In genomic region chr19:3136684-3137055, GRCh38 we compare ENCODE assay signal across 10 cellular contexts. TPM values are rescaled to one million over a fixed set of nuclear protein-coding genes. Genes with fewer than 3 reads are reported as not detected.
A peak's percentile ranks its signal among the peaks of the same experiment; 100 is the strongest.
DNase-seq lines count a peak whose midpoint lies in the region; ATAC-seq and TF ChIP-seq lines count a peak whose summit lies in the region.
"Had no signal": no experiment of that assay in that cellular context is flagged by ENCODE, and none has a peak within 500 bp of the region (broad histone marks: within the 10 kb centered on the region; RNA-seq: fewer than 3 reads in every experiment).

No MANE protein-coding gene starts in this region.

- H3K27ac Mint-ChIP-seq in CD8-positive, alpha-beta T cell = no peak overlapping the region
- H3K27ac Mint-ChIP-seq in naive thymus-derived CD4-positive, alpha-beta T cell = peak overlapping the region in 2 of 9 donors; percentile 74 to 85
- H3K27ac Mint-ChIP-seq in chondrocyte (ENCODE audit: unreplicated experiment) = no peak overlapping the region

- peaks cover 14% of the 10 kb centered on the region for H3K4me1 Mint-ChIP-seq in CD8-positive, alpha-beta T cell (ENCODE audit: low read depth)
- peaks cover 12 to 55% (median 14%) of the 10 kb centered on the region in 7 donors for H3K4me1 Mint-ChIP-seq in naive thymus-derived CD4-positive, alpha-beta T cell
- H3K4me1 Mint-ChIP-seq in chondrocyte (ENCODE audit: low read depth) = peaks cover 9% of the 10 kb centered on the region

- H3K9me3 Mint-ChIP-seq in CD8-positive, alpha-beta T cell = no peaks in the 10 kb centered on the region
- H3K9me3 Mint-ChIP-seq in naive thymus-derived CD4-positive, alpha-beta T cell = peaks cover 0 to 8% (median 5%) of the 10 kb centered on the region in 11 donors
- H3K9me3 Mint-ChIP-seq in chondrocyte (ENCODE audit: low read depth) = peaks cover 7% of the 10 kb centered on the region

- H3K4me3 Mint-ChIP-seq in CD8-positive, alpha-beta T cell = peak overlapping the region; percentile 15
- H3K4me3 Mint-ChIP-seq in naive thymus-derived CD4-positive, alpha-beta T cell = peak overlapping the region in 6 of 10 donors; percentile 3 to 95 (median 45)
- no peak overlapping the region for H3K4me3 Mint-ChIP-seq in chondrocyte (ENCODE audit: unreplicated experiment)

- H3K4me1 ChIP-seq in CD8-positive, alpha-beta T cell (ENCODE audit: insufficient read depth, low read length) = peaks cover 17% of the 10 kb centered on the region
- peaks cover 49% of the 10 kb centered on the region for H3K4me1 ChIP-seq in Loucy (ENCODE audit: insufficient read depth, low read length, poor library complexity, severe bottlenecking)
- H3K4me1 ChIP-seq in naive thymus-derived CD4-positive, alpha-beta T cell (ENCODE audit: control insufficient read depth in 2 of 2, insufficient read depth in 2 of 2, low read length in 2 of 2) = peaks cover 8 to 11% of the 10 kb centered on the region in 2 donors

- peak overlapping the region; percentile 99 for H3K9ac ChIP-seq in Loucy (ENCODE audit: low read depth, low read length, poor library complexity, severe bottlenecking)

- no peak overlapping the region for H2AFZ ChIP-seq in Loucy (ENCODE audit: low read length)

- H4K20me1 ChIP-seq in Loucy (ENCODE audit: insufficient read depth, low read length, poor library complexity, severe bottlenecking) = peaks cover 41% of the 10 kb centered on the region

- peaks cover 5% of the 10 kb centered on the region for H3F3A ChIP-seq in Loucy (ENCODE audit: low read depth)

- POLR2A ChIA-PET in CD8-positive, alpha-beta T cell (lab: Charles Lee) = no interaction called here
- POLR2A ChIA-PET in naive thymus-derived CD4-positive, alpha-beta T cell (lab: Charles Lee) = no interaction called here

- H3K9me3 ChIP-seq in CD8-positive, alpha-beta T cell (ENCODE audit: low read length) = no peaks in the 10 kb centered on the region
- no peaks in the 10 kb centered on the region for H3K9me3 ChIP-seq in Loucy (ENCODE audit: insufficient read depth, low read depth, low read length)
- no peaks in the 10 kb centered on the region for H3K9me3 ChIP-seq in naive thymus-derived CD4-positive, alpha-beta T cell (ENCODE audit: control insufficient read depth in 2 of 3, low read length in 3 of 3)
- H3K9me3 ChIP-seq: SJCRH30, thyroid gland had no signal

- peaks cover 8% of the 10 kb centered on the region for H3K27me3 Mint-ChIP-seq in CD8-positive, alpha-beta T cell (ENCODE audit: low read depth)
- peaks cover 0 to 23% (median 0%) of the 10 kb centered on the region in 5 donors for H3K27me3 Mint-ChIP-seq in naive thymus-derived CD4-positive, alpha-beta T cell
- no peaks in the 10 kb centered on the region for H3K27me3 Mint-ChIP-seq in chondrocyte (ENCODE audit: low read depth)

- no peaks in the 10 kb centered on the region for H3K9me2 ChIP-seq in Loucy (replicated peaks; ENCODE audit: low read depth, low read length)

- no peak for ATAC-seq in CD8-positive, alpha-beta T cell
- ATAC-seq in naive thymus-derived CD4-positive, alpha-beta T cell = no peak

- CTCF ChIA-PET in CD8-positive, alpha-beta T cell (lab: Charles Lee) = interaction anchor here (1.7 kb wide), 1 partner anchor 10 kb away, joined by 8 read pairs; no protein-coding TSS in a partner anchor
- CTCF ChIA-PET in naive thymus-derived CD4-positive, alpha-beta T cell (lab: Charles Lee) = interaction anchor here (0.6 kb wide), 1 partner anchor 8 kb away, joined by 4 read pairs; no protein-coding TSS in a partner anchor

- H3K79me2 ChIP-seq in Loucy (ENCODE audit: insufficient read depth, low read length) = peaks cover 78% of the 10 kb centered on the region

- no peak for TF ChIP-seq CTCF in CD8-positive, alpha-beta T cell (IDR thresholded peaks at IDR 0.05)
- TF ChIP-seq CTCF in Loucy (conservative IDR thresholded peaks at IDR 0.05; ENCODE audit: low read length) (no peak), dorsolateral prefrontal cortex (IDR thresholded peaks at IDR 0.05 in 54 of 56, conservative IDR thresholded peaks at IDR 0.05 in 2 of 56; ENCODE audit: low read depth in 1 of 56, partially characterized antibody in 56 of 56) (no peak), chondrocyte (IDR thresholded peaks at IDR 0.05) (no peak)

- H3K36me3 ChIP-seq in CD8-positive, alpha-beta T cell (ENCODE audit: insufficient read depth, low read length) = no peaks in the 10 kb centered on the region
- peaks cover 15% of the 10 kb centered on the region; the same call in 1 of the 2 replicates for H3K36me3 ChIP-seq in Loucy (ENCODE audit: insufficient read depth, low read length)
- no peaks in the 10 kb centered on the region for H3K36me3 ChIP-seq in naive thymus-derived CD4-positive, alpha-beta T cell (ENCODE audit: control insufficient read depth in 2 of 3, insufficient read depth in 3 of 3, low read length in 3 of 3)
- H3K36me3 ChIP-seq: SJCRH30, thyroid gland had no signal

- H3K4me3 ChIP-seq in CD8-positive, alpha-beta T cell (ENCODE audit: low read depth, low read length) = no peak overlapping the region
- H3K4me3 ChIP-seq in Loucy (ENCODE audit: low read length, poor library complexity, severe bottlenecking) = peak overlapping the region; percentile 85
- H3K4me3 ChIP-seq in dorsolateral prefrontal cortex = peak overlapping the region in 46 of 59 donors; percentile 3 to 58 (median 38)
- no peak overlapping the region for H3K4me3 ChIP-seq in naive thymus-derived CD4-positive, alpha-beta T cell (ENCODE audit: low read length)
- H3K4me3 ChIP-seq: SJCRH30, thyroid gland had no signal

- H3K36me3 Mint-ChIP-seq in CD8-positive, alpha-beta T cell = no peaks in the 10 kb centered on the region
- peaks cover 0 to 26% (median 0%) of the 10 kb centered on the region in 5 donors for H3K36me3 Mint-ChIP-seq in naive thymus-derived CD4-positive, alpha-beta T cell
- H3K36me3 Mint-ChIP-seq in chondrocyte (ENCODE audit: low read depth) = peaks cover 4% of the 10 kb centered on the region

- no peak for DNase-seq in CD8-positive, alpha-beta T cell
- no peak for DNase-seq in dorsolateral prefrontal cortex
- no peak for DNase-seq in naive thymus-derived CD4-positive, alpha-beta T cell
- DNase-seq in activated effector memory CD4-positive, alpha-beta T cell treated with anti-CD3 and anti-CD28 coated beads, Interleukin-2, amount 50 U/mL, for 16 hours = no peak
- DNase-seq in NCI-H187 treated with DMSO at 0.1 percent for 48 hours (lab: John Stamatoyannopoulos, UW) = no peak
- no peak for DNase-seq in NCI-H526 (lab: John Stamatoyannopoulos, UW)
- DNase-seq in chondrocyte (ENCODE audit: low spot score) = no peak
- DNase-seq: SJCRH30, thyroid gland had no signal

- H3K27ac ChIP-seq in CD8-positive, alpha-beta T cell (ENCODE audit: low read depth, low read length) = no peak overlapping the region
- H3K27ac ChIP-seq in dorsolateral prefrontal cortex = peak overlapping the region in 10 of 59 donors; percentile 12 to 84 (median 55)
- H3K27ac ChIP-seq in naive thymus-derived CD4-positive, alpha-beta T cell (ENCODE audit: low read depth, low read length) = no peak overlapping the region
- H3K27ac ChIP-seq: SJCRH30 had no signal

- intact Hi-C loops in CD8-positive, alpha-beta T cell (cut with DNase I, micrococcal nuclease) = no loop called here
- intact Hi-C loops in dorsolateral prefrontal cortex (cut with DNase I) = no loop called here
- intact Hi-C loops in naive thymus-derived CD4-positive, alpha-beta T cell (cut with micrococcal nuclease) = loop anchor here in 1 of 2 donors (2.0 kb wide), 1 partner anchor 42 kb away; the partner anchor contains the start of gene S1PR4

- no peaks in the 10 kb centered on the region for H3K27me3 ChIP-seq in CD8-positive, alpha-beta T cell (ENCODE audit: insufficient read depth, low read length)
- H3K27me3 ChIP-seq in Loucy (ENCODE audit: insufficient read depth, low read length, poor library complexity, severe bottlenecking) (peaks cover 10% of the 10 kb centered on the region), dorsolateral prefrontal cortex (no peaks in the 10 kb centered on the region)
- peaks cover 0 to 6% of the 10 kb centered on the region in 2 donors for H3K27me3 ChIP-seq in naive thymus-derived CD4-positive, alpha-beta T cell (ENCODE audit: control insufficient read depth in 2 of 2, insufficient read depth in 2 of 2, low read length in 2 of 2)
- H3K27me3 ChIP-seq: SJCRH30, thyroid gland had no signal

- peak overlapping the region; percentile 76 for H3K4me2 ChIP-seq in Loucy (ENCODE audit: low read depth, low read length, poor library complexity, severe bottlenecking)

RNA-seq across cellular contexts. Expression of gene GNA15, which starts 0.8 kb away (rescaled TPM):
- 1 to 10 TPM; 6.2 to 6.7 TPM for total RNA-seq in CD8-positive, alpha-beta T cell
- total RNA-seq in dorsolateral prefrontal cortex = 10 to 100 TPM in 2 of 120 experiments, 1 to 10 TPM in 118; 2.3 to 11.9 (median 6.1) TPM
- total RNA-seq in naive thymus-derived CD4-positive, alpha-beta T cell = 100 to 1,000 TPM in 1 of 5 experiments, 10 to 100 TPM in 1, 1 to 10 TPM in 1, under 1 TPM in 2; 0.73 to 131 (median 6.6) TPM
- under 1 TPM in 1 of 2 donors, not detected in 1; 0.09 TPM for polyA plus RNA-seq in naive thymus-derived CD4-positive, alpha-beta T cell
- not detected in 3 replicates for total RNA-seq in chondrocyte

RNA-seq across cellular contexts. Expression of gene S1PR4, which starts 41.9 kb away (rescaled TPM):
- total RNA-seq in CD8-positive, alpha-beta T cell = 10 to 100 TPM; 76.3 to 80.3 TPM
- total RNA-seq in dorsolateral prefrontal cortex (1 to 10 TPM in 9 of 120 experiments, under 1 TPM in 55, not detected in 56; 0.28 to 3.3 (median 0.64) TPM), chondrocyte (not detected in 3 replicates)
- total RNA-seq in naive thymus-derived CD4-positive, alpha-beta T cell = 100 to 1,000 TPM in 3 of 5 experiments, 10 to 100 TPM in 2; 61.0 to 238 (median 181) TPM
- polyA plus RNA-seq in naive thymus-derived CD4-positive, alpha-beta T cell = 100 to 1,000 TPM; 332 to 589 TPM
- total RNA-seq: SJCRH30 had no signal

RNA-seq across cellular contexts. Expression of gene GNA11, which starts 42.5 kb away (rescaled TPM):
- total RNA-seq in CD8-positive, alpha-beta T cell = 1 to 10 TPM; 2.3 to 2.6 TPM
- total RNA-seq in dorsolateral prefrontal cortex = 100 to 1,000 TPM in 1 of 120 experiments, 10 to 100 TPM in 119; 48.7 to 103 (median 61.3) TPM
- 10 to 100 TPM in 1 of 5 experiments, 1 to 10 TPM in 4; 1.2 to 11.2 (median 7.2) TPM for total RNA-seq in naive thymus-derived CD4-positive, alpha-beta T cell
- 1 to 10 TPM in 1 of 2 donors, under 1 TPM in 1; 0.92 to 1.3 TPM for polyA plus RNA-seq in naive thymus-derived CD4-positive, alpha-beta T cell
- 62.1 to 68.9 TPM (median 68.1 TPM) in 3 replicates for total RNA-seq in chondrocyte

RNA-seq across cellular contexts. Expression of gene NCLN, which starts 49.1 kb away (rescaled TPM):
- total RNA-seq in CD8-positive, alpha-beta T cell = 10 to 100 TPM; 47.3 to 55.7 TPM
- total RNA-seq in dorsolateral prefrontal cortex (10 to 100 TPM; 27.6 to 59.4 (median 41.0) TPM), chondrocyte (80.7 to 97.1 TPM (median 82.5 TPM) in 3 replicates)
- 10 to 100 TPM; 45.4 to 64.7 (median 53.7) TPM for total RNA-seq in naive thymus-derived CD4-positive, alpha-beta T cell
- 10 to 100 TPM; 19.9 to 48.1 TPM for polyA plus RNA-seq in naive thymus-derived CD4-positive, alpha-beta T cell

Comparison
In these comparisons a context has a peak if more than half of its experiments do, and no peak if none do; other contexts are left out.
1. H3K4me3 ChIP-seq: peak in Loucy (single experiment) and dorsolateral prefrontal cortex (46 of 59); none in CD8-positive, alpha-beta T cell (single experiment) and naive thymus-derived CD4-positive, alpha-beta T cell (single experiment).
2. RNA of gene S1PR4, which starts 41.9 kb away (total RNA-seq): 61.0 to 238 TPM in naive thymus-derived CD4-positive, alpha-beta T cell and 76.3 to 80.3 TPM in CD8-positive, alpha-beta T cell; 0.28 to 3.3 TPM in dorsolateral prefrontal cortex and not detected in chondrocyte; every median in the first group is over 10 times any median in the second.